ENCODE assay signal across 11 cellular contexts in genomic region chr2:215713393-215713792, GRCh38.
A peak's percentile ranks its signal among the peaks of the same experiment; 100 is the strongest.
DNase-seq lines count a peak whose midpoint lies in the region; ATAC-seq, FAIRE-seq and TF ChIP-seq lines count a peak whose summit lies in the region.
"Had no signal": no experiment of that assay in that cellular context is flagged by ENCODE, and none has a peak within 500 bp of the region (broad histone marks: within the 10 kb centered on the region; RNA-seq: fewer than 3 reads in every experiment).

No MANE protein-coding gene starts in this region.

- POLR2A ChIA-PET in endothelial cell of umbilical vein (lab: Charles Lee), result no interaction called here

- CTCF ChIA-PET in endothelial cell of umbilical vein (lab: Charles Lee), result interaction anchor here (1.1 kb wide), 1 partner anchor 11 kb away, joined by 3 read pairs; no protein-coding TSS in a partner anchor

- H3K9me3 ChIP-seq in endothelial cell of umbilical vein (replicated peaks; ENCODE audit: control insufficient read depth, insufficient read depth, low read length) (no peaks in the 10 kb centered on the region), muscle layer of colon (ENCODE audit: low read length) (no peaks in the 10 kb centered on the region)
- H3K9me3 ChIP-seq: psoas muscle had no signal

- H3K79me2 ChIP-seq in endothelial cell of umbilical vein (ENCODE audit: control insufficient read depth, insufficient read depth, low read length), result no peaks in the 10 kb centered on the region

- TF ChIP-seq POLR2A in endothelial cell of umbilical vein (IDR thresholded peaks at IDR 0.05; ENCODE audit: low read depth, low read length), result no peak

- no peaks in the 10 kb centered on the region for H3K36me3 ChIP-seq in endothelial cell of umbilical vein (ENCODE audit: control insufficient read depth in 2 of 2, extremely low read depth in 1 of 2, insufficient read depth in 2 of 2, low read length in 2 of 2)
- no peaks in the 10 kb centered on the region for H3K36me3 ChIP-seq in muscle layer of colon (ENCODE audit: insufficient read depth, low read length)

- H3K27me3 ChIP-seq in endothelial cell of umbilical vein (ENCODE audit: control insufficient read depth in 2 of 2, insufficient read depth in 2 of 2, low read length in 2 of 2) (no peaks in the 10 kb centered on the region), muscle layer of colon (ENCODE audit: control insufficient read depth in 1 of 2, insufficient read depth in 2 of 2, low read length in 2 of 2) (no peaks in the 10 kb centered on the region)

- ATAC-seq in HG03135 (IDR thresholded peaks at IDR 0.05; ENCODE audit: unreplicated experiment), result no peak

- H3K4me1 ChIP-seq in endothelial cell of umbilical vein (ENCODE audit: control insufficient read depth, extremely low read depth, insufficient read depth, low read length) (peaks cover 66% of the 10 kb centered on the region), muscle layer of colon (ENCODE audit: insufficient read depth, low read length) (peaks cover 42% of the 10 kb centered on the region)
- H3K4me1 ChIP-seq: psoas muscle had no signal

- no peaks in the 10 kb centered on the region for H3K9me1 ChIP-seq in endothelial cell of umbilical vein (replicated peaks; ENCODE audit: control insufficient read depth, extremely low read depth, insufficient read depth, low read length)

- H3K4me2 ChIP-seq in endothelial cell of umbilical vein (ENCODE audit: insufficient read depth, low read length), result no peak overlapping the region

- intact Hi-C loops in endothelial cell of umbilical vein (cut with micrococcal nuclease), result no loop called here

- dilution Hi-C loops in endothelial cell of umbilical vein (cut with MboI; ENCODE audit: extremely low pct_ligation_motif_present, low sequenced_read_pairs), result no loop called here

- H3K27ac ChIP-seq in endothelial cell of umbilical vein (ENCODE audit: insufficient read depth, low read depth, low read length) (peak overlapping the region; percentile 98), muscle layer of colon (ENCODE audit: low read depth, low read length) (peak overlapping the region; percentile 82)
- H3K27ac ChIP-seq: psoas muscle had no signal

- BruUV-seq in endothelial cell of umbilical vein (replicated peaks; lab: Mats Ljungman, UMichigan), result no TSS peak

- DNase-seq in A172 (ENCODE audit: low spot score) (peak; percentile 25), M059J (ENCODE audit: low read depth) (peak; percentile 63), endothelial cell of umbilical vein (ENCODE audit: low read depth, low spot score) (peak; percentile 33), NCI-H1092 (lab: John Stamatoyannopoulos, UW) (no peak), dermis blood vessel endothelial cell (no peak), GM19240 (ENCODE audit: insufficient read length, low spot score) (no peak)
- DNase-seq: cerebellar nuclear complex, NCI-H524 treated with DMSO at 0.1 percent for 48 hours, psoas muscle had no signal

- TF ChIP-seq CTCF in endothelial cell of umbilical vein (IDR thresholded peaks at IDR 0.05; ENCODE audit: extremely low read depth in 1 of 2, insufficient read depth in 1 of 2, low read depth in 1 of 2, low read length in 2 of 2), result no peak

- H2AFZ ChIP-seq in endothelial cell of umbilical vein (ENCODE audit: low read depth, low read length), result no peak overlapping the region

- H3K9ac ChIP-seq in endothelial cell of umbilical vein (replicated peaks; ENCODE audit: extremely low read depth, insufficient read depth, low read length) (no peak overlapping the region), muscle layer of colon (ENCODE audit: low read length) (no peak overlapping the region)

- FAIRE-seq in endothelial cell of umbilical vein (lab: Jason Lieb, UNC), result no peak

- H4K20me1 ChIP-seq in endothelial cell of umbilical vein (replicated peaks; ENCODE audit: control insufficient read depth, extremely low read depth, insufficient read depth, low read length), result no peaks in the 10 kb centered on the region

- no peak overlapping the region for H3K4me3 ChIP-seq in endothelial cell of umbilical vein (replicated peaks in 1 of 3; ENCODE audit: insufficient read depth in 1 of 3, low read depth in 1 of 3, low read length in 3 of 3)
- H3K4me3 ChIP-seq in muscle layer of colon (ENCODE audit: low read depth in 1 of 2, low read length in 2 of 2), result no peak overlapping the region
- H3K4me3 ChIP-seq: psoas muscle had no signal

TF ChIP-seq in endothelial cell of umbilical vein, 7 proteins besides CTCF, POLR2A, EP300 and RAD21:
- no peak for TF ChIP-seq EZH2 (IDR thresholded peaks at IDR 0.05; ENCODE audit: borderline replicate concordance, low read depth, low read length, severe bottlenecking)
- no peak for TF ChIP-seq FOS (IDR thresholded peaks at IDR 0.05; ENCODE audit: borderline replicate concordance, insufficient read depth, low read length)
- no peak for TF ChIP-seq JUN (IDR thresholded peaks at IDR 0.05; ENCODE audit: borderline replicate concordance, insufficient read depth, insufficient read length, low read depth)
- TF ChIP-seq MYC (IDR thresholded peaks at IDR 0.05; ENCODE audit: low read depth, low read length), result no peak
- no peak for TF ChIP-seq GATA2 (IDR thresholded peaks at IDR 0.05; ENCODE audit: insufficient read depth, insufficient read length, low read depth, low read length)
- TF ChIP-seq MAX (IDR thresholded peaks at IDR 0.05; ENCODE audit: insufficient read depth, insufficient read length), result no peak
- no peak for TF ChIP-seq POLR2AphosphoS5 (IDR thresholded peaks at IDR 0.05; ENCODE audit: insufficient read depth, low read depth, low read length)

Comparison
In these comparisons a context has a peak if more than half of its experiments do, and no peak if none do; other contexts are left out.
1. DNase-seq: peak in A172 (single experiment), M059J (single experiment) and endothelial cell of umbilical vein (single experiment); none in NCI-H1092 (single experiment), dermis blood vessel endothelial cell (single experiment) and GM19240 (single experiment).